22 cellular contexts compared by ENCODE assay signal in genomic region chr5:178458140-178458539, GRCh38.
"Had no signal": no experiment of that assay in that cellular context is flagged by ENCODE, and none has a peak within 500 bp of the region (broad histone marks: within the 10 kb centered on the region; RNA-seq: fewer than 3 reads in every experiment).

No MANE protein-coding gene starts in this region.

- H3K36me3 Mint-ChIP-seq: memory B cell; mesothelial cell of epicardium; naive thymus-derived CD4-positive, alpha-beta T cell; neural progenitor cell; stimulated activated memory B cell treated with anti-CD40 and anti-IgM and Interleukin-4, amounts not matched to agents 10 μg/mL and 1 μg/mL and 100 μg/mL, for 72 hours had no signal

- H3K27ac Mint-ChIP-seq: effector memory CD8-positive, alpha-beta T cell; memory B cell; mesothelial cell of epicardium; naive thymus-derived CD4-positive, alpha-beta T cell; nephron; neural progenitor cell; stimulated activated memory B cell treated with anti-CD40 and anti-IgM and Interleukin-4, amounts not matched to agents 10 μg/mL and 1 μg/mL and 100 μg/mL, for 72 hours had no signal

- H3K4me3 Mint-ChIP-seq: effector memory CD8-positive, alpha-beta T cell; memory B cell; mesothelial cell of epicardium; naive thymus-derived CD4-positive, alpha-beta T cell; nephron; neural progenitor cell; stimulated activated memory B cell treated with anti-CD40 and anti-IgM and Interleukin-4, amounts not matched to agents 10 μg/mL and 1 μg/mL and 100 μg/mL, for 72 hours had no signal

- H3K4me3 ChIP-seq: colonic mucosa, lung, neural progenitor cell, ovary, psoas muscle, skin epidermis, spleen, thoracic aorta, tibial nerve, upper lobe of right lung, vagina had no signal

- H3K4me1 ChIP-seq: colonic mucosa, psoas muscle, vagina had no signal

- H3K36me3 ChIP-seq: colonic mucosa, neural progenitor cell, ovary, spleen, thoracic aorta, tibial nerve, upper lobe of right lung, vagina had no signal

- H3K9me3 ChIP-seq: colonic mucosa, ovary, psoas muscle, spleen, thoracic aorta, tibial nerve, upper lobe of right lung, vagina had no signal

- H3K27ac ChIP-seq: colonic mucosa, neural progenitor cell, ovary, psoas muscle, skin epidermis, spleen, thoracic aorta, tibial nerve, upper lobe of right lung, vagina had no signal

- H3K27me3 Mint-ChIP-seq: naive thymus-derived CD4-positive, alpha-beta T cell had no signal

- ATAC-seq: effector memory CD8-positive, alpha-beta T cell; naive thymus-derived CD4-positive, alpha-beta T cell; psoas muscle; right cardiac atrium; stimulated activated memory B cell treated with anti-CD40 and anti-IgM and Interleukin-4, amounts not matched to agents 10 μg/mL and 1 μg/mL and 100 μg/mL, for 72 hours; stimulated activated naive CD8-positive, alpha-beta T cell treated with anti-CD3 and anti-CD28 coated beads, Interleukin-15, Interleukin-2, amounts not matched to agents 100 U/mL and 50 U/mL, for 24 hours; upper lobe of right lung had no signal

- DNase-seq: colonic mucosa; dermis blood vessel endothelial cell; effector memory CD8-positive, alpha-beta T cell; naive thymus-derived CD4-positive, alpha-beta T cell; ovary; posterior cingulate gyrus; psoas muscle; right cardiac atrium; spleen; stimulated activated CD4-positive, alpha-beta T cell treated with anti-CD3 and anti-CD28 coated beads, Interleukin-4, amount 100 ng/mL, for 4 hours; stimulated activated naive CD8-positive, alpha-beta T cell treated with anti-CD3 and anti-CD28 coated beads, Interleukin-15, Interleukin-2, amounts not matched to agents 100 U/mL and 50 U/mL, for 24 hours; upper lobe of right lung had no signal

- H3K9me3 Mint-ChIP-seq: effector memory CD8-positive, alpha-beta T cell; memory B cell; mesothelial cell of epicardium; naive thymus-derived CD4-positive, alpha-beta T cell; nephron; neural progenitor cell; stimulated activated memory B cell treated with anti-CD40 and anti-IgM and Interleukin-4, amounts not matched to agents 10 μg/mL and 1 μg/mL and 100 μg/mL, for 72 hours had no signal

- H3K4me1 Mint-ChIP-seq: memory B cell; stimulated activated memory B cell treated with anti-CD40 and anti-IgM and Interleukin-4, amounts not matched to agents 10 μg/mL and 1 μg/mL and 100 μg/mL, for 72 hours had no signal

- H3K27me3 ChIP-seq: colonic mucosa, neural progenitor cell, ovary, spleen, tibial nerve, upper lobe of right lung, vagina had no signal
